In the genomic region with DNA sequence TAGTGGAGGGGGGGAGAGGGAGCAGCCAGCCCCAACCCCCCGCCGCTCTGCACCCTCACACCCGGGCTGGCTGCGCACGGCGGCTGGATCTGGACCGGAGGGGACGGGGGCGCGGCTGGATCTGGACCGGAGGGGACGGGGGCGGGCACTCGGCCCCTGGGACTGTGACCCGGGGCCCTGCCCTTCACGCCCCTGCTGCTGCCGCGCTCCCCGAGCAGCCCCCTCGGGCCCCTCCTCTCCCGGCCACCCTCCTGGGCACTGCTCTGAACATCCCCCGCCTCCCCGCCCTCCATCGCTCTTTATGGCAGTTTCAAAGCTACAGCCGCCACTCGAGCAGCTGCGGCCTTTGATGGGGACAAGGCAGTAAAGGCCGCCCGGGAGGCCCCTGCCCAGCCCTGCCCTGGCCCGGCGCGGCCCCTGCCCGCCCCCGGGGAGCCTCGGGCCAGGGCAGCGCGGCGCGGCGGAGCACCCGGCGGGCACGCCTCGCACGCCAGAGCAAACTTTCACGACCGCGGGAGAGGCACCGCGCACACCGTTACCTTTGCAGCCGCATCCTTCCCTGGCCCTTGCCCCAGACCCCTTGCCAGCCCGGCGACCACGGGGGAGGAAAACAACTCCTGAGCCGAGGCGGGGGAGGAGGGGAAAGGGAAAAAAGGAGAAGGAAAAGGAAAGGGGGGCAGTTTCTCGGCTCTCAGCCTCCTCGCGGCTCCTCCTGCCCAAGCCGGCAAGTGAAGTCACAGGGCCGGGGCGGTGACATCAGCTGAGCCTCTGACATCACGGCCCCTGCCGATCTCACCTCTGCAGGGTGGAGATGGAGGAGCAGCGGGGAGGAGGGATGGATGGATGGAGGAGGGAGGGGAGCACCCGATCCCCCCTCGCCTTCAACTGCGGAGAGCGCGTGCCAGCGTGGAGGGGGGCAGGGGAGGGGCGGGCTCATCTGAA, we compare ENCODE assay signal across 8 cellular contexts. TPM values are rescaled to one million over a fixed set of nuclear protein-coding genes. Genes with fewer than 3 reads are reported as not detected.
A peak's percentile ranks its signal among the peaks of the same experiment; 100 is the strongest.
DNase-seq lines count a peak whose midpoint lies in the region; ATAC-seq, FAIRE-seq and TF ChIP-seq lines count a peak whose summit lies in the region.

No MANE protein-coding gene starts in this region.

- intact Hi-C loops in spleen (cut with DNase I; ENCODE audit: low total_unique reads), result no loop called here

- H3K4me2 ChIP-seq in hepatocyte, result peak overlapping the region; percentile 89

- CTCF ChIA-PET in activated naive CD4-positive, alpha-beta T cell treated with anti-CD3 and anti-CD28 coated beads, Interleukin-2, amount 10 ng/mL, durations not matched to agents 7 days and 5 days (lab: Charles Lee), result no interaction called here

- H3K4me3 Mint-ChIP-seq in activated naive CD4-positive, alpha-beta T cell treated with anti-CD3 and anti-CD28 coated beads, Interleukin-2, amount 10 ng/mL, durations not matched to agents 7 days and 5 days, result peak overlapping the region; percentile 52

- no peak for FAIRE-seq in D721Med (lab: Jason Lieb, UNC)

- no peak for TF ChIP-seq POLR2A in spleen (IDR thresholded peaks at IDR 0.05)

- DNase-seq in NCI-H2227 (lab: John Stamatoyannopoulos, UW; ENCODE audit: unreplicated experiment) (peak; percentile 75), hepatocyte (ENCODE audit: low spot score) (peak; percentile 76), spleen (peak; percentile 70), D721Med (ENCODE audit: insufficient read length, low spot score) (no peak)
- DNase-seq in activated naive CD4-positive, alpha-beta T cell treated with anti-CD3 and anti-CD28 coated beads, Interleukin-2, amount 10 ng/mL, durations not matched to agents 7 days and 5 days, result peak; percentile 67

- WGBS in hepatocyte (ENCODE audit: low lambda C conversion rate, missing lambda C conversion rate), result 5% methylated on average over 44 of the region's 73 CpGs
- 4 to 12% (median 7%) methylated on average over 43 to 73 of the region's 73 CpGs for WGBS in spleen, 5 donors

- H3K79me2 ChIP-seq in hepatocyte, result no peaks in the 10 kb centered on the region

- H3K27ac ChIP-seq in hepatocyte (peak overlapping the region; percentile 73), spleen (peak overlapping the region in 1 of 8 donors; percentile 30)

- no peak for TF ChIP-seq CTCF in hepatocyte (IDR thresholded peaks at IDR 0.05; ENCODE audit: poor library complexity)
- no peak for TF ChIP-seq CTCF in spleen (IDR thresholded peaks at IDR 0.05 in 8 of 11, conservative IDR thresholded peaks at IDR 0.05 in 3 of 11)
- TF ChIP-seq CTCF in D721Med (IDR thresholded peaks at IDR 0.05; ENCODE audit: insufficient read depth, missing control alignments), result no peak

- H3K27me3 ChIP-seq in hepatocyte (peaks cover 7% of the 10 kb centered on the region), spleen (replicated peaks in 1 of 7) (peaks cover 0 to 60% (median 28%) of the 10 kb centered on the region in 7 donors)

- peaks cover 51% of the 10 kb centered on the region for H3K27me3 Mint-ChIP-seq in activated naive CD4-positive, alpha-beta T cell treated with anti-CD3 and anti-CD28 coated beads, Interleukin-2, amount 10 ng/mL, durations not matched to agents 7 days and 5 days

- H3K9me3 Mint-ChIP-seq in activated naive CD4-positive, alpha-beta T cell treated with anti-CD3 and anti-CD28 coated beads, Interleukin-2, amount 10 ng/mL, durations not matched to agents 7 days and 5 days, result no peaks in the 10 kb centered on the region

- H3K9me3 ChIP-seq in hepatocyte (ENCODE audit: low read depth), result no peaks in the 10 kb centered on the region
- no peaks in the 10 kb centered on the region for H3K9me3 ChIP-seq in spleen

- no peaks in the 10 kb centered on the region for H3K9me2 ChIP-seq in hepatocyte (replicated peaks; ENCODE audit: insufficient read depth)

- ATAC-seq in HG03457 (IDR thresholded peaks at IDR 0.05; ENCODE audit: unreplicated experiment) (no peak), HG03460 (IDR thresholded peaks at IDR 0.05; ENCODE audit: unreplicated experiment) (no peak), GM21515 (IDR thresholded peaks at IDR 0.05; ENCODE audit: unreplicated experiment) (no peak)

- H3K27ac Mint-ChIP-seq in activated naive CD4-positive, alpha-beta T cell treated with anti-CD3 and anti-CD28 coated beads, Interleukin-2, amount 10 ng/mL, durations not matched to agents 7 days and 5 days, result no peak overlapping the region

- H3K4me1 ChIP-seq in hepatocyte (ENCODE audit: insufficient read depth) (peaks cover 19% of the 10 kb centered on the region), spleen (peaks cover 4 to 47% (median 32%) of the 10 kb centered on the region in 6 donors)

- peak overlapping the region; percentile 16 for H3K4me3 ChIP-seq in hepatocyte
- H3K4me3 ChIP-seq in spleen, result peak overlapping the region in 7 of 8 donors; percentile 3 to 63 (median 26)

- peaks cover 38% of the 10 kb centered on the region for H3K4me1 Mint-ChIP-seq in activated naive CD4-positive, alpha-beta T cell treated with anti-CD3 and anti-CD28 coated beads, Interleukin-2, amount 10 ng/mL, durations not matched to agents 7 days and 5 days

- H2AFZ ChIP-seq in hepatocyte, result peak overlapping the region; percentile 45

- H4K20me1 ChIP-seq in hepatocyte (ENCODE audit: insufficient read depth, poor library complexity, severe bottlenecking), result no peaks in the 10 kb centered on the region

- no peaks in the 10 kb centered on the region for H3K36me3 Mint-ChIP-seq in activated naive CD4-positive, alpha-beta T cell treated with anti-CD3 and anti-CD28 coated beads, Interleukin-2, amount 10 ng/mL, durations not matched to agents 7 days and 5 days

- no peaks in the 10 kb centered on the region for H3K36me3 ChIP-seq in hepatocyte (replicated peaks; ENCODE audit: insufficient read depth, low read depth)
- no peaks in the 10 kb centered on the region for H3K36me3 ChIP-seq in spleen

RNA-seq across cellular contexts. Expression of gene TCF20, which starts 13.1 kb away (rescaled TPM):
- total RNA-seq in hepatocyte, result 31.1 and 34.3 TPM in 2 replicates
- polyA plus RNA-seq in hepatocyte, result 5.0 and 5.9 TPM in 2 replicates
- 10 to 100 TPM; 38.5 to 54.1 (median 45.6) TPM for total RNA-seq in spleen
- 10 to 100 TPM in 1 of 3 donors, 1 to 10 TPM in 2; 4.4 to 10.5 (median 4.9) TPM for polyA plus RNA-seq in spleen
